In the genomic region with DNA sequence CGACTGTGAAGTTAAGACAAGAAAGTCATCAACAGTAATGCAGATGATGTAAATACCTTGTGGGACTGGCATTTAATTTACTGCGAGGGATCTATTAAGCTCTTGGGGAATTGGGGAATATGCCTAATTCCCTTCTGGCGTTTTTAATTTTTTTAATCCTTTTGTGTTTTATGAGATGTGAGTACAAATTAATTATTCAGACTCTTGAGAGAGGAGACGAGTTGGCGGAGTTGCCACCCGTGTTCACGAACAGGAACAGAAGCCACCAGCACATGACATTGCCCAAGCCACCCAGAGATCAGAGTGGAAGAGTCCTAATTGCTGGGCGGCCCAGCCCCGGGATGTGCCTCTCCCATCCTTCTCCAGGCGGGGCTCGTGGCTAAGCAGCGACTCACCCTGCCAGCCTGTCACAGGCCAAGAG, we compare ENCODE assay signal across 8 cellular contexts. TPM values are rescaled to one million over a fixed set of nuclear protein-coding genes. Genes with fewer than 3 reads are reported as not detected.
DNase-seq lines count a peak whose midpoint lies in the region; ATAC-seq and TF ChIP-seq lines count a peak whose summit lies in the region.

No MANE protein-coding gene starts in this region.

- no peaks in the 10 kb centered on the region for H3K36me3 ChIP-seq in GM23248 (ENCODE audit: low read depth)
- H3K36me3 ChIP-seq in Peyer's patch, result no peaks in the 10 kb centered on the region
- no peaks in the 10 kb centered on the region for H3K36me3 ChIP-seq in esophagus squamous epithelium
- H3K36me3 ChIP-seq in prostate gland, result no peaks in the 10 kb centered on the region

- H3K27ac ChIP-seq in GM23248 (no peak overlapping the region), Peyer's patch (peak overlapping the region in 1 of 4 donors; percentile 63), esophagus squamous epithelium (peak overlapping the region in 2 of 4 donors; percentile 7 to 89), prostate gland (peak overlapping the region; percentile 53 to 81)

- H3K4me3 ChIP-seq in GM23248, result peak overlapping the region; percentile 62
- H3K4me3 ChIP-seq in Peyer's patch, result peak overlapping the region in 3 of 4 donors; percentile 52 to 79 (median 75)
- peak overlapping the region; percentile 75 to 81 (median 77) for H3K4me3 ChIP-seq in esophagus squamous epithelium
- peak overlapping the region; percentile 56 to 69 for H3K4me3 ChIP-seq in prostate gland

- 13 to 15% methylated on average over 12 of the region's 12 CpGs for WGBS in GM23248 (ENCODE audit: low coverage in 1 of 2, low lambda C conversion rate in 2 of 2, missing lambda C conversion rate in 2 of 2), 2 experiments
- WGBS in esophagus squamous epithelium, 2 donors, result 23 to 24% methylated on average over 6 to 9 of the region's 12 CpGs
- 24% methylated on average over 8 of the region's 12 CpGs for WGBS in prostate gland

- no peak for DNase-seq in GM23248
- no peak for DNase-seq in Peyer's patch
- no peak for DNase-seq in esophagus squamous epithelium (lab: John Stamatoyannopoulos, UW)
- no peak for DNase-seq in prostate gland (ENCODE audit: low spot score)
- no peak for DNase-seq in NCI-H2227 (lab: John Stamatoyannopoulos, UW; ENCODE audit: unreplicated experiment)
- DNase-seq in ecto neural progenitor cell (ENCODE audit: low spot score), result no peak
- DNase-seq in GM03348 (ENCODE audit: low spot score), result no peak

- no peak for ATAC-seq in HG03045 (IDR thresholded peaks at IDR 0.05; ENCODE audit: unreplicated experiment)

- H3K4me2 ChIP-seq in GM23248 (ENCODE audit: unreplicated experiment), result peak overlapping the region; percentile 84

- H3F3A ChIP-seq in GM23248 (ENCODE audit: insufficient read depth), result no peaks in the 10 kb centered on the region

- intact Hi-C loops in esophagus squamous epithelium (cut with DNase I), result loop anchor here (10.0 kb wide), 1 partner anchor 85 kb away; no protein-coding TSS in a partner anchor
- intact Hi-C loops in prostate gland (cut with DNase I), result no loop called here

- H3K9me3 ChIP-seq in GM23248 (ENCODE audit: low read depth) (no peaks in the 10 kb centered on the region), Peyer's patch (no peaks in the 10 kb centered on the region), esophagus squamous epithelium (no peaks in the 10 kb centered on the region), prostate gland (no peaks in the 10 kb centered on the region)

- TF ChIP-seq POLR2A in Peyer's patch (IDR thresholded peaks at IDR 0.05) (no peak), esophagus squamous epithelium (IDR thresholded peaks at IDR 0.05) (no peak), prostate gland (IDR thresholded peaks at IDR 0.05) (no peak)

- H2AFZ ChIP-seq in GM23248, result peak overlapping the region; percentile 69

- no peaks in the 10 kb centered on the region for H3K9me2 ChIP-seq in GM23248 (ENCODE audit: insufficient read depth)

- H3K27me3 ChIP-seq in GM23248 (replicated peaks; ENCODE audit: insufficient read depth) (peaks cover 64% of the 10 kb centered on the region), Peyer's patch (no peaks in the 10 kb centered on the region), esophagus squamous epithelium (peaks cover 0 to 62% (median 0%) of the 10 kb centered on the region in 4 donors), prostate gland (replicated peaks; ENCODE audit: insufficient read depth) (no peaks in the 10 kb centered on the region)

- H4K20me1 ChIP-seq in GM23248 (ENCODE audit: insufficient read depth), result no peaks in the 10 kb centered on the region; the same call in 1 of the 2 replicates

- H3K9ac ChIP-seq in GM23248, result no peak overlapping the region

- no peaks in the 10 kb centered on the region for H3K79me2 ChIP-seq in GM23248 (ENCODE audit: insufficient read depth)

- no peak for TF ChIP-seq CTCF in Peyer's patch (IDR thresholded peaks at IDR 0.05)
- TF ChIP-seq CTCF in esophagus squamous epithelium (IDR thresholded peaks at IDR 0.05), result no peak
- TF ChIP-seq CTCF in prostate gland (IDR thresholded peaks at IDR 0.05), result no peak

- H3K4me1 ChIP-seq in GM23248 (ENCODE audit: insufficient read depth), result peaks cover 3% of the 10 kb centered on the region; the same call in 1 of the 2 replicates
- peaks cover 0 to 15% (median 6%) of the 10 kb centered on the region in 4 donors for H3K4me1 ChIP-seq in Peyer's patch
- peaks cover 0 to 44% (median 8%) of the 10 kb centered on the region in 3 donors for H3K4me1 ChIP-seq in esophagus squamous epithelium
- H3K4me1 ChIP-seq in prostate gland (replicated peaks), result no peaks in the 10 kb centered on the region

- in situ Hi-C loops in GM23248 (cut with MboI), result no loop called here

RNA-seq across cellular contexts. Expression of gene CRYBG1, which starts 0.5 kb away (rescaled TPM):
- 6.2 and 8.4 TPM in 2 replicates for total RNA-seq in GM23248 (2014; rRNA removed; shearing (Covaris generic))
- 1.9 and 2.1 TPM in 2 replicates for polyA plus RNA-seq in GM23248 (2016; fragmentation: Nextera tagmentation; extraction: Ambion mirVana)
- total RNA-seq in Peyer's patch (10 to 100 TPM; 54.5 to 66.4 (median 59.8) TPM), esophagus squamous epithelium (100 to 1,000 TPM; 119 to 185 (median 153) TPM), prostate gland (10 to 100 TPM; 39.9 to 75.4 TPM)

RNA-seq across cellular contexts. Expression of gene ATG5, which starts 34.4 kb away (rescaled TPM):
- 39.4 and 46.2 TPM in 2 replicates for total RNA-seq in GM23248 (2014; rRNA removed; shearing (Covaris generic))
- 44.2 and 45.2 TPM in 2 replicates for polyA plus RNA-seq in GM23248 (2016; fragmentation: Nextera tagmentation; extraction: Ambion mirVana)
- total RNA-seq in Peyer's patch (10 to 100 TPM; 42.7 to 73.4 (median 60.2) TPM), esophagus squamous epithelium (10 to 100 TPM; 14.6 to 34.9 (median 25.3) TPM), prostate gland (10 to 100 TPM; 31.9 to 34.3 TPM)
